ENCODE assay signal across 1 cellular context in genomic region chr12:71947645-71948105, GRCh38.
A peak's percentile ranks its signal among the peaks of the same experiment; 100 is the strongest.
TF ChIP-seq lines count a peak whose summit lies in the region.

No MANE protein-coding gene starts in this region.

TF ChIP-seq in HepG2, 621 proteins besides CTCF, POLR2A, EP300 and RAD21 (continued from another document and continues in another):
- no peak for TF ChIP-seq ZNF646 (CRISPR knock-in tag; IDR thresholded peaks at IDR 0.05)
- no peak for TF ChIP-seq RAD51 (IDR thresholded peaks at IDR 0.05; ENCODE audit: borderline replicate concordance)
- TF ChIP-seq ZNF331 (CRISPR knock-in tag; IDR thresholded peaks at IDR 0.05) = peak; percentile 65; the same call in 1 of the 2 replicates
- TF ChIP-seq JUND (CRISPR knock-in tag; IDR thresholded peaks at IDR 0.05) = peak; percentile 42; the same call in 1 of the 2 replicates
- peak; percentile 33; the same call in 1 of the 2 replicates for TF ChIP-seq ZMYM3 (CRISPR knock-in tag; IDR thresholded peaks at IDR 0.05)
- peak; percentile 79 for TF ChIP-seq FOXP1 (IDR thresholded peaks at IDR 0.05)
- peak; percentile 94 for TF ChIP-seq FOXP1 (CRISPR knock-in tag; IDR thresholded peaks at IDR 0.05)
- TF ChIP-seq PRMT3 (CRISPR knock-in tag; IDR thresholded peaks at IDR 0.05; ENCODE audit: borderline replicate concordance, low read depth) = no peak
- TF ChIP-seq CSRNP1 (CRISPR knock-in tag; IDR thresholded peaks at IDR 0.05) = no peak
- TF ChIP-seq PRDM10 (CRISPR knock-in tag; IDR thresholded peaks at IDR 0.05; ENCODE audit: low read depth) = peak; percentile 88
- TF ChIP-seq NONO (IDR thresholded peaks at IDR 0.05) = no peak
- TF ChIP-seq NONO (CRISPR knock-in tag; conservative IDR thresholded peaks at IDR 0.05) = 0 out of 2 replicates have a peak, but pooled peaks have one; percentile 36
- TF ChIP-seq BCL6 (CRISPR knock-in tag; IDR thresholded peaks at IDR 0.05) = peak; percentile 34; the same call in 1 of the 2 replicates
- no peak; a peak in 1 of 4 replicates for TF ChIP-seq MAFK (conservative IDR thresholded peaks at IDR 0.05 in 1 of 2, IDR thresholded peaks at IDR 0.05 in 1 of 2; ENCODE audit: low read length in 2 of 2)
- 0 out of 2 replicates have a peak, but pooled peaks have one; percentile 32 for TF ChIP-seq MYPOP (CRISPR knock-in tag; IDR thresholded peaks at IDR 0.05)
- TF ChIP-seq BHLHE40 (IDR thresholded peaks at IDR 0.05; ENCODE audit: low read length) = 0 out of 2 replicates have a peak, but pooled peaks have one; percentile 27
- TF ChIP-seq GABPA (IDR thresholded peaks at IDR 0.05; ENCODE audit: low read depth, low read length) = no peak
- TF ChIP-seq GABPA (CRISPR knock-in tag; IDR thresholded peaks at IDR 0.05; ENCODE audit: low read depth) = peak; percentile 52; the same call in 1 of the 2 replicates
- TF ChIP-seq HHEX (CRISPR knock-in tag; IDR thresholded peaks at IDR 0.05) = peak; percentile 62; the same call in 1 of the 2 replicates
- TF ChIP-seq HOXD1 (CRISPR knock-in tag; IDR thresholded peaks at IDR 0.05) = peak; percentile 49; the same call in 1 of the 2 replicates
- TF ChIP-seq ZBTB43 (CRISPR knock-in tag; conservative IDR thresholded peaks at IDR 0.05) = no peak; the same call in 1 of the 2 replicates
- no peak for TF ChIP-seq ZFY (CRISPR knock-in tag; IDR thresholded peaks at IDR 0.05)
- TF ChIP-seq HMG20A (CRISPR knock-in tag; IDR thresholded peaks at IDR 0.05; ENCODE audit: borderline replicate concordance) = peak; percentile 72; the same call in 1 of the 2 replicates
- no peak for TF ChIP-seq ZNF766 (CRISPR knock-in tag; IDR thresholded peaks at IDR 0.05; ENCODE audit: borderline replicate concordance)
- 0 out of 2 replicates have a peak, but pooled peaks have one; percentile 34 for TF ChIP-seq ZNF264 (CRISPR knock-in tag; IDR thresholded peaks at IDR 0.05)
- TF ChIP-seq MIER2 (CRISPR knock-in tag; IDR thresholded peaks at IDR 0.05) = peak; percentile 90
- TF ChIP-seq MIXL1 (CRISPR knock-in tag; IDR thresholded peaks at IDR 0.05) = peak; percentile 96
- peak; percentile 83 for TF ChIP-seq SAP130 (CRISPR knock-in tag; IDR thresholded peaks at IDR 0.05; ENCODE audit: low read depth)
- no peak for TF ChIP-seq ZNF142 (CRISPR knock-in tag; IDR thresholded peaks at IDR 0.05)
- peak; percentile 88 for TF ChIP-seq ZBTB26 (CRISPR knock-in tag; IDR thresholded peaks at IDR 0.05; ENCODE audit: borderline replicate concordance)
- peak; percentile 91 for TF ChIP-seq HOMEZ (CRISPR knock-in tag; IDR thresholded peaks at IDR 0.05; ENCODE audit: low read depth)
- no peak for TF ChIP-seq CENPX (CRISPR knock-in tag; IDR thresholded peaks at IDR 0.05)
- TF ChIP-seq NFIB (CRISPR knock-in tag; IDR thresholded peaks at IDR 0.05; ENCODE audit: borderline replicate concordance) = no peak
- TF ChIP-seq PHF21A (CRISPR knock-in tag; IDR thresholded peaks at IDR 0.05) = peak; percentile 44; the same call in 1 of the 2 replicates
- TF ChIP-seq PAX8 (CRISPR knock-in tag; IDR thresholded peaks at IDR 0.05; ENCODE audit: borderline replicate concordance) = no peak
